In the genomic region with DNA sequence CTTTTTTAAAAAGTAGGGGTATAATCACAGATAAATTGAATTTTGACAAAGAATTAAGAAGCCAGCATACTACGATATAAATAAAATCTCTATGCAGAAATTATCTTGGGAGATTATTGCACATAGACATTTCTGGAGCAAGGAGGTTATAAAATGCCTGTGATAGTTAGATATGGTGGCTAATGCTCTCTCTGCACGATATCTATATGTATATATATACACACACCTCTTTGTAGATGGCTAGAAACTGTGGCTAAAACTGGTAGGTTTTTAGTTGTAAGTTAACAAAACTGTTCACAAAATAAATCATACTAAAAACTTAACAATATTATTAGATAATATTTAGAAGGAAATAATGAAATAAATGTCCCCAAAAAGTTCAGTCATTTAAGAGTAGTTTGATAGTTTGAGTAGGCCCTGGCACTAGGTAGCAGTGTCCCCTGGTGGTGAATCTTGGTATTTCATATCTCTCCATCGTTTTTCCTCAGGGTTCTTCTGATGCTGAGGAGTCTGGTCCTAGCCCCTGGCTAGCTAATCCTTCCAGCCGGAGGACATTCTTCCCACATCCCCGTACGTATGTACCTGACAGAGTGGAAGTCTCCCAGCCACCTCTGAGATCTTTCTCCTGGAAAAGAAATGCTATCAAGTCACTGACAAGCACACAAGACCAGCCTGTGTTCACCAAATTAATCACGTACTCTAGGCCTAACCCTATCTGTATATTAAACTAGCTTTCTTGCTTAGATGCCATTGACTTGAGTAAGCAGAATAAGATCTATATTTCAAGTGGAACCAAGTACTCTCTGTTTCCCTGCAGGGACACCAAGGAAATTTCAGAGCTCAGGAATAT, we compare ENCODE assay signal across 1 cellular context.
TF ChIP-seq lines count a peak whose summit lies in the region.

No MANE protein-coding gene starts in this region.

TF ChIP-seq in GM23338, 12 proteins besides CTCF, POLR2A, EP300 and RAD21 (continued from another document):
- TF ChIP-seq, protein P1, sequence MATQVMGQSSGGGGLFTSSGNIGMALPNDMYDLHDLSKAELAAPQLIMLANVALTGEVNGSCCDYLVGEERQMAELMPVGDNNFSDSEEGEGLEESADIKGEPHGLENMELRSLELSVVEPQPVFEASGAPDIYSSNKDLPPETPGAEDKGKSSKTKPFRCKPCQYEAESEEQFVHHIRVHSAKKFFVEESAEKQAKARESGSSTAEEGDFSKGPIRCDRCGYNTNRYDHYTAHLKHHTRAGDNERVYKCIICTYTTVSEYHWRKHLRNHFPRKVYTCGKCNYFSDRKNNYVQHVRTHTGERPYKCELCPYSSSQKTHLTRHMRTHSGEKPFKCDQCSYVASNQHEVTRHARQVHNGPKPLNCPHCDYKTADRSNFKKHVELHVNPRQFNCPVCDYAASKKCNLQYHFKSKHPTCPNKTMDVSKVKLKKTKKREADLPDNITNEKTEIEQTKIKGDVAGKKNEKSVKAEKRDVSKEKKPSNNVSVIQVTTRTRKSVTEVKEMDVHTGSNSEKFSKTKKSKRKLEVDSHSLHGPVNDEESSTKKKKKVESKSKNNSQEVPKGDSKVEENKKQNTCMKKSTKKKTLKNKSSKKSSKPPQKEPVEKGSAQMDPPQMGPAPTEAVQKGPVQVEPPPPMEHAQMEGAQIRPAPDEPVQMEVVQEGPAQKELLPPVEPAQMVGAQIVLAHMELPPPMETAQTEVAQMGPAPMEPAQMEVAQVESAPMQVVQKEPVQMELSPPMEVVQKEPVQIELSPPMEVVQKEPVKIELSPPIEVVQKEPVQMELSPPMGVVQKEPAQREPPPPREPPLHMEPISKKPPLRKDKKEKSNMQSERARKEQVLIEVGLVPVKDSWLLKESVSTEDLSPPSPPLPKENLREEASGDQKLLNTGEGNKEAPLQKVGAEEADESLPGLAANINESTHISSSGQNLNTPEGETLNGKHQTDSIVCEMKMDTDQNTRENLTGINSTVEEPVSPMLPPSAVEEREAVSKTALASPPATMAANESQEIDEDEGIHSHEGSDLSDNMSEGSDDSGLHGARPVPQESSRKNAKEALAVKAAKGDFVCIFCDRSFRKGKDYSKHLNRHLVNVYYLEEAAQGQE (IDR thresholded peaks at IDR 0.05; ENCODE audit: unreplicated experiment): no peak
- TF ChIP-seq, protein P2, sequence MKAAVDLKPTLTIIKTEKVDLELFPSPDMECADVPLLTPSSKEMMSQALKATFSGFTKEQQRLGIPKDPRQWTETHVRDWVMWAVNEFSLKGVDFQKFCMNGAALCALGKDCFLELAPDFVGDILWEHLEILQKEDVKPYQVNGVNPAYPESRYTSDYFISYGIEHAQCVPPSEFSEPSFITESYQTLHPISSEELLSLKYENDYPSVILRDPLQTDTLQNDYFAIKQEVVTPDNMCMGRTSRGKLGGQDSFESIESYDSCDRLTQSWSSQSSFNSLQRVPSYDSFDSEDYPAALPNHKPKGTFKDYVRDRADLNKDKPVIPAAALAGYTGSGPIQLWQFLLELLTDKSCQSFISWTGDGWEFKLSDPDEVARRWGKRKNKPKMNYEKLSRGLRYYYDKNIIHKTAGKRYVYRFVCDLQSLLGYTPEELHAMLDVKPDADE (IDR thresholded peaks at IDR 0.05): no peak
TF ChIP-seq in GM23338: peak in this region for 0.
